2 cellular contexts compared by ENCODE assay signal in the genomic region with DNA sequence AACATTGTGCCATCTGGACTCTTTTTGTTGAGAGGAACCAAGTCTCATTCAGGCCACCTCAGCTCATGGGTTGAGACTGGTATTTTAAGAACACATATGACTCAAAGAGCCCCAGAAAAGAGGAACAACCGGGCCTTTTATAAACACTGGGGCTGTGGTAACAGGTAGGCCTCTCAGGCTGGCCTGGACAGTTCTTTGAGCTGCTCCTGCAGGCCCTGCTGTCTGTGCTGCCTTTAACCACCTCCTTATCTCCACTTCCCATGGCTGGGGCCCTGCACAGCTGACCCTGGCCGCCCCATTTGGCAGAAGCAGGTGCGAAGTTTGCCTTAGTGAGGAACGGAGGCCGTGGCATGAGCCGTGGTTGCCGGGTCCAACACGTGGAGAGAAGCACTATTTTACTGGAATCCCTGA.
TF ChIP-seq lines count a peak whose summit lies in the region.

No MANE protein-coding gene starts in this region.

TF ChIP-seq in H1, 55 proteins besides CTCF, POLR2A, EP300 and RAD21 (continued from another document):
- TF ChIP-seq SRF (IDR thresholded peaks at IDR 0.05; ENCODE audit: low read depth, low read length) (no peak), RNF2 (IDR thresholded peaks at IDR 0.05; ENCODE audit: borderline replicate concordance, low read depth, low read length, missing control alignments, poor library complexity, severe bottlenecking) (no peak), CTBP2 (IDR thresholded peaks at IDR 0.05; ENCODE audit: borderline replicate concordance, insufficient read depth, insufficient read length, low read length) (no peak), ZNF274 (IDR thresholded peaks at IDR 0.05; ENCODE audit: borderline replicate concordance, extremely low read depth, low read length) (no peak), HDAC2 (IDR thresholded peaks at IDR 0.05; ENCODE audit: borderline replicate concordance in 1 of 2, low read depth in 2 of 2, low read length in 2 of 2) (no peak), JUN (IDR thresholded peaks at IDR 0.05; ENCODE audit: low read depth, low read length) (no peak), CHD2 (IDR thresholded peaks at IDR 0.05; ENCODE audit: low read length) (no peak), KDM4A (IDR thresholded peaks at IDR 0.05; ENCODE audit: low read depth, low read length, severe bottlenecking) (no peak), TCF12 (IDR thresholded peaks at IDR 0.05; ENCODE audit: low read depth, low read length) (no peak), SAP30 (IDR thresholded peaks at IDR 0.05; ENCODE audit: insufficient read depth, insufficient replicate concordance, low read length) (no peak), POLR2AphosphoS5 (IDR thresholded peaks at IDR 0.05; ENCODE audit: low read depth, low read length) (no peak), TAF1 (IDR thresholded peaks at IDR 0.05; ENCODE audit: low read depth, low read length) (no peak), CEBPB (IDR thresholded peaks at IDR 0.05; ENCODE audit: low read depth, low read length) (no peak), BACH1 (IDR thresholded peaks at IDR 0.05; ENCODE audit: low read length) (no peak)
- TF ChIP-seq, protein P1, sequence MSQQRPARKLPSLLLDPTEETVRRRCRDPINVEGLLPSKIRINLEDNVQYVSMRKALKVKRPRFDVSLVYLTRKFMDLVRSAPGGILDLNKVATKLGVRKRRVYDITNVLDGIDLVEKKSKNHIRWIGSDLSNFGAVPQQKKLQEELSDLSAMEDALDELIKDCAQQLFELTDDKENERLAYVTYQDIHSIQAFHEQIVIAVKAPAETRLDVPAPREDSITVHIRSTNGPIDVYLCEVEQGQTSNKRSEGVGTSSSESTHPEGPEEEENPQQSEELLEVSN (IDR thresholded peaks at IDR 0.05), result no peak
TF ChIP-seq in H1: peak in this region for 0.

TF ChIP-seq in SK-N-SH, 30 proteins besides CTCF, POLR2A, EP300 and RAD21 (continued from another document):
- TF ChIP-seq, protein P2, sequence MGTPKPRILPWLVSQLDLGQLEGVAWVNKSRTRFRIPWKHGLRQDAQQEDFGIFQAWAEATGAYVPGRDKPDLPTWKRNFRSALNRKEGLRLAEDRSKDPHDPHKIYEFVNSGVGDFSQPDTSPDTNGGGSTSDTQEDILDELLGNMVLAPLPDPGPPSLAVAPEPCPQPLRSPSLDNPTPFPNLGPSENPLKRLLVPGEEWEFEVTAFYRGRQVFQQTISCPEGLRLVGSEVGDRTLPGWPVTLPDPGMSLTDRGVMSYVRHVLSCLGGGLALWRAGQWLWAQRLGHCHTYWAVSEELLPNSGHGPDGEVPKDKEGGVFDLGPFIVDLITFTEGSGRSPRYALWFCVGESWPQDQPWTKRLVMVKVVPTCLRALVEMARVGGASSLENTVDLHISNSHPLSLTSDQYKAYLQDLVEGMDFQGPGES (IDR thresholded peaks at IDR 0.05; ENCODE audit: low read depth, low read length), result no peak
- TF ChIP-seq MEF2A (IDR thresholded peaks at IDR 0.05; ENCODE audit: borderline replicate concordance, low read depth) (no peak), TEAD4 (IDR thresholded peaks at IDR 0.05; ENCODE audit: borderline replicate concordance, insufficient read depth) (no peak), NRF1 (IDR thresholded peaks at IDR 0.05; ENCODE audit: low read depth, low read length) (no peak), TAF1 (IDR thresholded peaks at IDR 0.05; ENCODE audit: borderline replicate concordance, low read depth, low read length) (no peak), ELF1 (IDR thresholded peaks at IDR 0.05) (no peak), SIN3A (IDR thresholded peaks at IDR 0.05; ENCODE audit: borderline replicate concordance, low read depth, low read length) (no peak), RCOR1 (IDR thresholded peaks at IDR 0.05; ENCODE audit: low read length) (no peak)
- TF ChIP-seq, protein P3, sequence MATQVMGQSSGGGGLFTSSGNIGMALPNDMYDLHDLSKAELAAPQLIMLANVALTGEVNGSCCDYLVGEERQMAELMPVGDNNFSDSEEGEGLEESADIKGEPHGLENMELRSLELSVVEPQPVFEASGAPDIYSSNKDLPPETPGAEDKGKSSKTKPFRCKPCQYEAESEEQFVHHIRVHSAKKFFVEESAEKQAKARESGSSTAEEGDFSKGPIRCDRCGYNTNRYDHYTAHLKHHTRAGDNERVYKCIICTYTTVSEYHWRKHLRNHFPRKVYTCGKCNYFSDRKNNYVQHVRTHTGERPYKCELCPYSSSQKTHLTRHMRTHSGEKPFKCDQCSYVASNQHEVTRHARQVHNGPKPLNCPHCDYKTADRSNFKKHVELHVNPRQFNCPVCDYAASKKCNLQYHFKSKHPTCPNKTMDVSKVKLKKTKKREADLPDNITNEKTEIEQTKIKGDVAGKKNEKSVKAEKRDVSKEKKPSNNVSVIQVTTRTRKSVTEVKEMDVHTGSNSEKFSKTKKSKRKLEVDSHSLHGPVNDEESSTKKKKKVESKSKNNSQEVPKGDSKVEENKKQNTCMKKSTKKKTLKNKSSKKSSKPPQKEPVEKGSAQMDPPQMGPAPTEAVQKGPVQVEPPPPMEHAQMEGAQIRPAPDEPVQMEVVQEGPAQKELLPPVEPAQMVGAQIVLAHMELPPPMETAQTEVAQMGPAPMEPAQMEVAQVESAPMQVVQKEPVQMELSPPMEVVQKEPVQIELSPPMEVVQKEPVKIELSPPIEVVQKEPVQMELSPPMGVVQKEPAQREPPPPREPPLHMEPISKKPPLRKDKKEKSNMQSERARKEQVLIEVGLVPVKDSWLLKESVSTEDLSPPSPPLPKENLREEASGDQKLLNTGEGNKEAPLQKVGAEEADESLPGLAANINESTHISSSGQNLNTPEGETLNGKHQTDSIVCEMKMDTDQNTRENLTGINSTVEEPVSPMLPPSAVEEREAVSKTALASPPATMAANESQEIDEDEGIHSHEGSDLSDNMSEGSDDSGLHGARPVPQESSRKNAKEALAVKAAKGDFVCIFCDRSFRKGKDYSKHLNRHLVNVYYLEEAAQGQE (IDR thresholded peaks at IDR 0.05; ENCODE audit: low read depth, low read length), result no peak
